Comparison of ENCODE assay signal across 12 cellular contexts in the genomic region with DNA sequence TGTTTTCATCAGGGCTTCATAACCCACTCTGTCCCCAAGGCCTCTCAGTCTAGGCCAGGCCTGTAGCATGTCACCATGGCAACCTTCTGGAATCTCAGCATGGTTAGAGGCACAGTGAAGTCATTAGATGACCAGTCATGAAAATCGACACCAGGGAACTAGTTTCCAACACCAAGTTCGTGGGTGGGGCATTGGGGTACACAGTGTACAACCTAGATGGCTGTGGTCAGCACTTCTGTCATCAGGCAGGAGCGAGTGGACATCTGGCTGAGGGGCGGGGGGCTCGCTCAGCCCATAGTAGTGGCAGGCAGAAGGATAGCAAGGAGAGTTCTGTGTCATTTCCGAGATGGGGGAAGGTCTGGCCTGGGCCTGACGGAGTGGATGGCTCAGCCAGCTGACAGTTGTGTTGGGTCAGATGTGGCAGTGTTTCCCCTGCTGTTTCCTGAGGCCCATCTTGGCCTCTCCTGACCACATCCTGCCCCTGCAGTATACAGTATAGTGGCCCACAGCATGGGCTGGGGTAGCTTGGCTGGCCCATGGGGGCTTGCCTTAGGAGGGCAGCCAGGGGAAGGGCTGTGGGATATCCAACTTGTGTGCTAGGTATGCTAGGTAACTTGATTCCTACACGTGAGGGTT.
DNase-seq lines count a peak whose midpoint lies in the region; ATAC-seq, FAIRE-seq and TF ChIP-seq lines count a peak whose summit lies in the region.
"Had no signal": no experiment of that assay in that cellular context is flagged by ENCODE, and none has a peak within 500 bp of the region (broad histone marks: within the 10 kb centered on the region; RNA-seq: fewer than 3 reads in every experiment).

No MANE protein-coding gene starts in this region.

- H3K27me3 ChIP-seq in GM12878 (replicated peaks in 1 of 2; ENCODE audit: control insufficient read depth in 2 of 2, insufficient read depth in 2 of 2, low read length in 1 of 2) = no peaks in the 10 kb centered on the region

- H3K4me3 ChIP-seq in GM12878 = no peak overlapping the region
- H3K4me3 ChIP-seq: prostate gland had no signal

- H3K4me2 ChIP-seq in GM12878 (ENCODE audit: control insufficient read depth, insufficient read depth) = no peak overlapping the region

- BruUV-seq in GM12878 (replicated peaks; lab: Mats Ljungman, UMichigan) = no TSS peak

- in situ Hi-C loops in GM12878 (cut with MboI) = no loop called here

- TF ChIP-seq CTCF in C4-2B (conservative IDR thresholded peaks at IDR 0.05) (no peak), GM12878 (IDR thresholded peaks at IDR 0.05 in 2 of 3, conservative IDR thresholded peaks at IDR 0.05 in 1 of 3; ENCODE audit: control insufficient read depth in 2 of 3, extremely low read depth in 1 of 3, insufficient read depth in 1 of 3, low read depth in 3 of 3, low read length in 3 of 3) (no peak)

- H3K27ac ChIP-seq in C4-2B = peak overlapping the region; percentile 77
- no peak overlapping the region for H3K27ac ChIP-seq in GM12878 (ENCODE audit: control insufficient read depth, insufficient read depth)

- no peak for FAIRE-seq in GM12878 (lab: Jason Lieb, UNC)
- FAIRE-seq: frontal cortex had no signal

- no peaks in the 10 kb centered on the region for H3K4me1 ChIP-seq in GM12878 (ENCODE audit: control insufficient read depth, insufficient read depth, low read length)

- RAD21 ChIA-PET in GM12878 (lab: Charles Lee; ENCODE audit: unreplicated experiment) = no interaction called here

- no peak for TF ChIP-seq POLR2A in GM12878 (IDR thresholded peaks at IDR 0.05; ENCODE audit: low read depth, low read length)

- POLR2A ChIA-PET in GM12878 (lab: Charles Lee) = no interaction called here

- no peak for TF ChIP-seq EP300 in GM12878 (IDR thresholded peaks at IDR 0.05; ENCODE audit: borderline replicate concordance in 1 of 2, control insufficient read depth in 1 of 2, low read depth in 2 of 2, low read length in 2 of 2)

- no peaks in the 10 kb centered on the region for H4K20me1 ChIP-seq in GM12878 (ENCODE audit: control insufficient read depth, insufficient read depth)

- no peak overlapping the region for H2AFZ ChIP-seq in GM12878 (ENCODE audit: control insufficient read depth, low read depth, low read length)

- SMC1A ChIA-PET in GM12878 (lab: Charles Lee; ENCODE audit: uncharacterized antibody, unreplicated experiment) = interaction anchor here (1.4 kb wide), 1 partner anchor 8 kb away, joined by 5 read pairs; no protein-coding TSS in a partner anchor

- H3K9ac ChIP-seq in GM12878 (ENCODE audit: control insufficient read depth, insufficient read depth, low read length) = no peak overlapping the region

- TF ChIP-seq RAD21 in GM12878 (IDR thresholded peaks at IDR 0.05; ENCODE audit: insufficient read depth, low read depth, low read length) = no peak

- CTCF ChIA-PET in GM12878 (lab: Yijun Ruan, JAX) = interaction anchor here (2.3 kb wide), 1 partner anchor 9 kb away, joined by 10 read pairs; no protein-coding TSS in a partner anchor

- no peaks in the 10 kb centered on the region for H3K79me2 ChIP-seq in GM12878 (ENCODE audit: control insufficient read depth, insufficient read depth, low read length)

- no peaks in the 10 kb centered on the region for H3K9me3 ChIP-seq in GM12878 (replicated peaks; ENCODE audit: control insufficient read depth, insufficient read depth, low read length)
- H3K9me3 ChIP-seq: prostate gland had no signal

- DNase-seq in HT-29 (ENCODE audit: low spot score) (peak; percentile 17), GM12878 (ENCODE audit: low read depth, low spot score) (no peak), myocyte (ENCODE audit: low read depth) (peak; percentile 95), middle frontal gyrus (ENCODE audit: extremely low spot score, low spot score) (no peak)
- DNase-seq: activated gamma-delta T cell treated with Interleukin-2 at 50 U/mL for 16 hours, NCI-H1048 had no signal

- peak; percentile 63 for ATAC-seq in GM12878
- no peak for ATAC-seq in GM21825 (IDR thresholded peaks at IDR 0.05; ENCODE audit: unreplicated experiment)
- no peak for ATAC-seq in HG02798 (IDR thresholded peaks at IDR 0.05; ENCODE audit: poor library complexity, unreplicated experiment)
- ATAC-seq in HG03095 (IDR thresholded peaks at IDR 0.05; ENCODE audit: unreplicated experiment) = no peak

- WGBS in GM12878 (ENCODE audit: insufficient coverage, insufficient replicate concordance, low lambda C conversion rate, missing lambda C conversion rate) = 4% methylated on average over 8 of the region's 8 CpGs

- no peaks in the 10 kb centered on the region for H3K36me3 ChIP-seq in GM12878 (ENCODE audit: control insufficient read depth in 2 of 2, insufficient read depth in 2 of 2, low read length in 1 of 2)
- H3K36me3 ChIP-seq: prostate gland had no signal

- intact Hi-C loops in GM12878 (cut with micrococcal nuclease; ENCODE audit: unreplicated experiment) = no loop called here

TF ChIP-seq in GM12878, 131 proteins besides CTCF, POLR2A, EP300 and RAD21 (continues in another document):
- no peak for TF ChIP-seq CBX3 (IDR thresholded peaks at IDR 0.05; ENCODE audit: borderline replicate concordance, low read depth)
- no peak for TF ChIP-seq EZH2 (IDR thresholded peaks at IDR 0.05; ENCODE audit: borderline replicate concordance, control insufficient read depth, low read depth, low read length)
- no peak for TF ChIP-seq TARDBP (IDR thresholded peaks at IDR 0.05; ENCODE audit: borderline replicate concordance)
- no peak for TF ChIP-seq ZSCAN29 (IDR thresholded peaks at IDR 0.05)
- no peak for TF ChIP-seq ZNF24 (IDR thresholded peaks at IDR 0.05)
- TF ChIP-seq MXI1 (IDR thresholded peaks at IDR 0.05; ENCODE audit: low read depth, low read length) = no peak
- TF ChIP-seq PKNOX1 (IDR thresholded peaks at IDR 0.05) = no peak
- no peak for TF ChIP-seq ZNF274 (IDR thresholded peaks at IDR 0.05; ENCODE audit: insufficient read depth, insufficient read length)
- no peak for TF ChIP-seq SREBF2 (IDR thresholded peaks at IDR 0.05; ENCODE audit: low read length)
- TF ChIP-seq SRF (IDR thresholded peaks at IDR 0.05; ENCODE audit: low read depth in 2 of 2, low read length in 2 of 2) = no peak
- no peak for TF ChIP-seq EGR1 (IDR thresholded peaks at IDR 0.05; ENCODE audit: borderline replicate concordance in 1 of 2, low read depth in 2 of 2, low read length in 2 of 2)
- TF ChIP-seq KLF5 (IDR thresholded peaks at IDR 0.05; ENCODE audit: partially characterized antibody) = no peak
- TF ChIP-seq, protein P1, sequence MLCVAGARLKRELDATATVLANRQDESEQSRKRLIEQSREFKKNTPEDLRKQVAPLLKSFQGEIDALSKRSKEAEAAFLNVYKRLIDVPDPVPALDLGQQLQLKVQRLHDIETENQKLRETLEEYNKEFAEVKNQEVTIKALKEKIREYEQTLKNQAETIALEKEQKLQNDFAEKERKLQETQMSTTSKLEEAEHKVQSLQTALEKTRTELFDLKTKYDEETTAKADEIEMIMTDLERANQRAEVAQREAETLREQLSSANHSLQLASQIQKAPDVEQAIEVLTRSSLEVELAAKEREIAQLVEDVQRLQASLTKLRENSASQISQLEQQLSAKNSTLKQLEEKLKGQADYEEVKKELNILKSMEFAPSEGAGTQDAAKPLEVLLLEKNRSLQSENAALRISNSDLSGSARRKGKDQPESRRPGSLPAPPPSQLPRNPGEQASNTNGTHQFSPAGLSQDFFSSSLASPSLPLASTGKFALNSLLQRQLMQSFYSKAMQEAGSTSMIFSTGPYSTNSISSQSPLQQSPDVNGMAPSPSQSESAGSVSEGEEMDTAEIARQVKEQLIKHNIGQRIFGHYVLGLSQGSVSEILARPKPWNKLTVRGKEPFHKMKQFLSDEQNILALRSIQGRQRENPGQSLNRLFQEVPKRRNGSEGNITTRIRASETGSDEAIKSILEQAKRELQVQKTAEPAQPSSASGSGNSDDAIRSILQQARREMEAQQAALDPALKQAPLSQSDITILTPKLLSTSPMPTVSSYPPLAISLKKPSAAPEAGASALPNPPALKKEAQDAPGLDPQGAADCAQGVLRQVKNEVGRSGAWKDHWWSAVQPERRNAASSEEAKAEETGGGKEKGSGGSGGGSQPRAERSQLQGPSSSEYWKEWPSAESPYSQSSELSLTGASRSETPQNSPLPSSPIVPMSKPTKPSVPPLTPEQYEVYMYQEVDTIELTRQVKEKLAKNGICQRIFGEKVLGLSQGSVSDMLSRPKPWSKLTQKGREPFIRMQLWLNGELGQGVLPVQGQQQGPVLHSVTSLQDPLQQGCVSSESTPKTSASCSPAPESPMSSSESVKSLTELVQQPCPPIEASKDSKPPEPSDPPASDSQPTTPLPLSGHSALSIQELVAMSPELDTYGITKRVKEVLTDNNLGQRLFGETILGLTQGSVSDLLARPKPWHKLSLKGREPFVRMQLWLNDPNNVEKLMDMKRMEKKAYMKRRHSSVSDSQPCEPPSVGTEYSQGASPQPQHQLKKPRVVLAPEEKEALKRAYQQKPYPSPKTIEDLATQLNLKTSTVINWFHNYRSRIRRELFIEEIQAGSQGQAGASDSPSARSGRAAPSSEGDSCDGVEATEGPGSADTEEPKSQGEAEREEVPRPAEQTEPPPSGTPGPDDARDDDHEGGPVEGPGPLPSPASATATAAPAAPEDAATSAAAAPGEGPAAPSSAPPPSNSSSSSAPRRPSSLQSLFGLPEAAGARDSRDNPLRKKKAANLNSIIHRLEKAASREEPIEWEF (IDR thresholded peaks at IDR 0.05; ENCODE audit: insufficient replicate concordance, low read depth, low read length) = no peak
- TF ChIP-seq, protein P2, sequence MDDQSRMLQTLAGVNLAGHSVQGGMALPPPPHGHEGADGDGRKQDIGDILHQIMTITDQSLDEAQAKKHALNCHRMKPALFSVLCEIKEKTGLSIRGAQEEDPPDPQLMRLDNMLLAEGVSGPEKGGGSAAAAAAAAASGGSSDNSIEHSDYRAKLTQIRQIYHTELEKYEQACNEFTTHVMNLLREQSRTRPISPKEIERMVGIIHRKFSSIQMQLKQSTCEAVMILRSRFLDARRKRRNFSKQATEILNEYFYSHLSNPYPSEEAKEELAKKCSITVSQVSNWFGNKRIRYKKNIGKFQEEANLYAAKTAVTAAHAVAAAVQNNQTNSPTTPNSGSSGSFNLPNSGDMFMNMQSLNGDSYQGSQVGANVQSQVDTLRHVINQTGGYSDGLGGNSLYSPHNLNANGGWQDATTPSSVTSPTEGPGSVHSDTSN (IDR thresholded peaks at IDR 0.05; ENCODE audit: insufficient replicate concordance, low read depth, low read length) = no peak

Comparison
In these comparisons a context has a peak if more than half of its experiments do, and no peak if none do; other contexts are left out.
1. DNase-seq: peak in HT-29 (single experiment) and myocyte (single experiment); none in GM12878 (single experiment) and middle frontal gyrus (single experiment).